ENCODE assay signal across 8 cellular contexts in genomic region chr19:35124098-35125060, GRCh38. TPM values are rescaled to one million over a fixed set of nuclear protein-coding genes. Genes with fewer than 3 reads are reported as not detected.
A peak's percentile ranks its signal among the peaks of the same experiment; 100 is the strongest.
DNase-seq lines count a peak whose midpoint lies in the region; ATAC-seq and TF ChIP-seq lines count a peak whose summit lies in the region.

No MANE protein-coding gene starts in this region.

- peaks cover 18% of the 10 kb centered on the region for H3K79me2 ChIP-seq in PC-9 (ENCODE audit: low read depth)

- H3K4me1 ChIP-seq in PC-9 (replicated peaks; ENCODE audit: insufficient read depth): peaks cover 68% of the 10 kb centered on the region

- POLR2A ChIA-PET in PC-9 (lab: Charles Lee; ENCODE audit: unreplicated experiment): interaction anchor here (0.6 to 0.7 kb wide), 3 partner anchors 8 to 604 kb away, joined by 3 to 5 read pairs (median 4); partner anchors contain the start of gene FXYD3

- H3K9me3 Mint-ChIP-seq in nephron progenitor cell: no peaks in the 10 kb centered on the region
- no peaks in the 10 kb centered on the region for H3K9me3 Mint-ChIP-seq in stimulated activated naive CD8-positive, alpha-beta T cell treated with anti-CD3 and anti-CD28 coated beads, Interleukin-15, amount 100 ng/mL, for 72 hours

- TF ChIP-seq CTCF in PC-9 (conservative IDR thresholded peaks at IDR 0.05) (no peak), nephron progenitor cell (IDR thresholded peaks at IDR 0.05) (no peak)

- peaks cover 41% of the 10 kb centered on the region for H3K4me1 Mint-ChIP-seq in nephron progenitor cell
- H3K4me1 Mint-ChIP-seq in stimulated activated naive CD8-positive, alpha-beta T cell treated with anti-CD3 and anti-CD28 coated beads, Interleukin-15, amount 100 ng/mL, for 72 hours: peaks cover 18% of the 10 kb centered on the region

- H3K4me3 ChIP-seq in PC-9: peak overlapping the region; percentile 49; the same call in 1 of the 2 replicates

- ATAC-seq in GM18502 (IDR thresholded peaks at IDR 0.05; ENCODE audit: poor library complexity, unreplicated experiment): peak; percentile 86
- peak; percentile 54 for ATAC-seq in HG03196 (IDR thresholded peaks at IDR 0.05; ENCODE audit: unreplicated experiment)
- peak; percentile 97 for ATAC-seq in stimulated activated naive CD8-positive, alpha-beta T cell treated with anti-CD3 and anti-CD28 coated beads, Interleukin-15, amount 100 ng/mL, for 72 hours

- H3F3A ChIP-seq in PC-9 (ENCODE audit: insufficient read depth, low read depth): peaks cover 51% of the 10 kb centered on the region

- H4K20me1 ChIP-seq in PC-9 (ENCODE audit: insufficient read depth): no peaks in the 10 kb centered on the region

- H3K27ac ChIP-seq in PC-9: peak overlapping the region; percentile 90

- CTCF ChIA-PET in PC-9 (lab: Charles Lee): interaction anchor here (0.6 to 1.5 kb wide), 2 partner anchors 17 to 80 kb away, joined by 3 to 5 read pairs; no protein-coding TSS in a partner anchor

- peaks cover 4% of the 10 kb centered on the region; the same call in 1 of the 2 replicates for H3K36me3 ChIP-seq in PC-9 (ENCODE audit: low read depth)

- peak overlapping the region; percentile 99 for H3K4me2 ChIP-seq in PC-9

- DNase-seq in PC-9 (peak; percentile 76 to 94), activated T-helper 1 cell treated with Interleukin-2 at 50 U/mL for 16 hours (ENCODE audit: low read depth) (peak; percentile 76), fibroblast of gingiva (ENCODE audit: low read depth) (peak; percentile 92), nephron progenitor cell (peak; percentile 45), NCI-H1436 treated with DMSO at 0.1 percent for 48 hours (lab: John Stamatoyannopoulos, UW) (no peak)
- peak; percentile 82 to 89 for DNase-seq in stimulated activated naive CD8-positive, alpha-beta T cell treated with anti-CD3 and anti-CD28 coated beads, Interleukin-15, amount 100 ng/mL, for 72 hours

- H3K4me3 Mint-ChIP-seq in nephron progenitor cell: peak overlapping the region; percentile 70
- peak overlapping the region; percentile 77 to 78 for H3K4me3 Mint-ChIP-seq in stimulated activated naive CD8-positive, alpha-beta T cell treated with anti-CD3 and anti-CD28 coated beads, Interleukin-15, amount 100 ng/mL, for 72 hours

- H3K27ac Mint-ChIP-seq in nephron progenitor cell: no peak overlapping the region
- H3K27ac Mint-ChIP-seq in stimulated activated naive CD8-positive, alpha-beta T cell treated with anti-CD3 and anti-CD28 coated beads, Interleukin-15, amount 100 ng/mL, for 72 hours: peak overlapping the region; percentile 65 to 83

- TSS peak; percentile 47 for BruUV-seq in PC-9 (replicated peaks; lab: Mats Ljungman, UMichigan)

- H3K9me2 ChIP-seq in PC-9 (ENCODE audit: insufficient read depth): no peaks in the 10 kb centered on the region

- H3K27me3 Mint-ChIP-seq in nephron progenitor cell (ENCODE audit: low read depth, poor library complexity): peaks cover 4% of the 10 kb centered on the region
- H3K27me3 Mint-ChIP-seq in stimulated activated naive CD8-positive, alpha-beta T cell treated with anti-CD3 and anti-CD28 coated beads, Interleukin-15, amount 100 ng/mL, for 72 hours: no peaks in the 10 kb centered on the region

- intact Hi-C loops in PC-9 (cut with micrococcal nuclease; ENCODE audit: unreplicated experiment): no loop called here

- no peak overlapping the region; the same call in 1 of the 2 replicates for H2AFZ ChIP-seq in PC-9

- H3K9me3 ChIP-seq in PC-9 (ENCODE audit: insufficient read depth, low read depth): no peaks in the 10 kb centered on the region

- H3K27me3 ChIP-seq in PC-9 (ENCODE audit: insufficient read depth, low read depth): no peaks in the 10 kb centered on the region

- no peaks in the 10 kb centered on the region for H3K36me3 Mint-ChIP-seq in nephron progenitor cell (ENCODE audit: low read depth)

RNA-seq across cellular contexts. Expression of gene FXYD3, which starts 8.8 kb away (rescaled TPM):
- 240 and 287 TPM in 2 replicates for total RNA-seq in PC-9 (2021)

RNA-seq across cellular contexts. Expression of gene LGI4, which starts 10.5 kb away (rescaled TPM):
- 1.2 and 1.3 TPM in 2 replicates for total RNA-seq in PC-9 (2021)

RNA-seq across cellular contexts. Expression of gene FXYD1, which starts 14.2 kb away (rescaled TPM):
- not detected in 2 replicates for total RNA-seq in PC-9 (2021)

RNA-seq across cellular contexts. Expression of gene FXYD7, which starts 18.7 kb away (rescaled TPM):
- total RNA-seq in PC-9 (2021): not detected in 2 replicates

RNA-seq across cellular contexts. Expression of gene FXYD5, which starts 30.2 kb away (rescaled TPM):
- total RNA-seq in PC-9 (2021): 137 and 181 TPM in 2 replicates
